In the genomic region with DNA sequence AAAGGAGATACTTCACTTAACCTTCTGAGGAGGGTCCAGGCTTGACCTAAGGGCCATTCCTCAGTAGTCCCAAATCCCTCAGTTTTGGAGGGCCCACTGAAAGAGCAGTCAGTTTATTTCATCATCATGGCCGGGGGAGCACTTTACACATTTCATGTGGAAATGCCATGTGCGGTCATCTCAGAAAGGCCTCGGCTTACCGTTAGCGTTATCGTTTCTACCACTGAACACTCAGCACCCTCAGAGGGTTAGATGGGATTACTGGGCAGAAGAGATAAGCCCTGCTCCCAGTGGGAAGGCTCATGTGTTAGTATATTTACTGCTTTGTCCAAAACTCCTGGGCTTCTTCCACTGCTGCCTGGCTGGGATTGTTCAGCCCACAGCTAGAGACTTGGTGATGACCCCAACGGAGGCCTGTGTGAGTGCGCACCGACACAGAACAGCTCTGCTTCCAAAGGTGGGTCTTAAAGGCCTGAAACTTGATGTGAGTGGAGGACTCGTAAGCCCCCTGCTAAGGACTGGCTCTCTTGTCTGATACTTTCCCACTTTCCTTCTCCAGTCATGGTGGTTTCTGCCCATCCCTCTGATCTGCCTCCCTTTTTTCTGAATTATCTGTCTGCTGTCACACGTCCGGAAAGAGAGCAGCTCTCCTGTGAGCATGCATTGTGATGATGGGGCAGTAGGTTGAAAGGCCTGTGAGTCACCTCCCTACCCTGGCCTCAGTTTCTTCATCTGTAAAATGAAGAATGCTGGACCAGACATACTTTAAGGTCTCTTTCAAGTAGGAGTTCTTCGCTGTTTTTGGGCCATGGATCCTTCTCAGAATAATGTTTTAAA, we compare ENCODE assay signal across 1 cellular context.
TF ChIP-seq lines count a peak whose summit lies in the region.

No MANE protein-coding gene starts in this region.

TF ChIP-seq in K562, 482 proteins besides CTCF, POLR2A, EP300 and RAD21 (continued from another document and continues in another):
- TF ChIP-seq MTA3 (IDR thresholded peaks at IDR 0.05; ENCODE audit: borderline replicate concordance) (peak; percentile 94), LCOR (CRISPR knock-in tag; IDR thresholded peaks at IDR 0.05) (peak; percentile 39; the same call in 1 of the 2 replicates), MXI1 (IDR thresholded peaks at IDR 0.05; ENCODE audit: low read depth, low read length) (peak; percentile 36; the same call in 1 of the 2 replicates), CBFB (CRISPR knock-in tag; IDR thresholded peaks at IDR 0.05) (0 out of 2 replicates have a peak, but pooled peaks have one; percentile 38), KDM4B (IDR thresholded peaks at IDR 0.05; ENCODE audit: borderline replicate concordance in 2 of 2, low read depth in 1 of 2) (0 out of 4 replicates have a peak, but pooled peaks of 1 of the 2 experiments have one; percentile 21), ZFP1 (CRISPR knock-in tag; IDR thresholded peaks at IDR 0.05) (no peak), CCNT2 (IDR thresholded peaks at IDR 0.05; ENCODE audit: borderline replicate concordance, extremely low read depth, insufficient read length, low read depth, low read length) (peak; percentile 95), ETV5 (CRISPR knock-in tag; IDR thresholded peaks at IDR 0.05; ENCODE audit: low read depth) (peak; percentile 86), HNRNPL (IDR thresholded peaks at IDR 0.05; ENCODE audit: low read depth, low read length) (0 out of 2 replicates have a peak, but pooled peaks have one; percentile 29), BCOR (IDR thresholded peaks at IDR 0.05) (peak; percentile 41), YBX1 (IDR thresholded peaks at IDR 0.05) (no peak), MTA1 (IDR thresholded peaks at IDR 0.05; ENCODE audit: borderline replicate concordance) (peak; percentile 79), TGIF2 (CRISPR knock-in tag; IDR thresholded peaks at IDR 0.05) (no peak), SMARCA4 (IDR thresholded peaks at IDR 0.05) (peak; percentile 98), NCOR1 (IDR thresholded peaks at IDR 0.05) (peak; percentile 96), NFRKB (IDR thresholded peaks at IDR 0.05; ENCODE audit: low read depth) (peak; percentile 39; the same call in 1 of the 2 replicates), STAT5A (IDR thresholded peaks at IDR 0.05; ENCODE audit: borderline replicate concordance, low read length) (peak; percentile 90), ZBTB17 (CRISPR knock-in tag; IDR thresholded peaks at IDR 0.05) (0 out of 2 replicates have a peak, but pooled peaks have one; percentile 29), ZNF23 (CRISPR knock-in tag; IDR thresholded peaks at IDR 0.05) (no peak), MEIS2 (IDR thresholded peaks at IDR 0.05; ENCODE audit: partially characterized antibody) (peak; percentile 82), MAFF (IDR thresholded peaks at IDR 0.05; ENCODE audit: low read length) (no peak; the same call in 1 of the 2 replicates), HIVEP1 (CRISPR knock-in tag; IDR thresholded peaks at IDR 0.05) (0 out of 2 replicates have a peak, but pooled peaks have one; percentile 30), NCOA2 (IDR thresholded peaks at IDR 0.05; ENCODE audit: partially characterized antibody in 2 of 2) (peak in 1 of 2 experiments; percentile 58)
- TF ChIP-seq, protein P1, sequence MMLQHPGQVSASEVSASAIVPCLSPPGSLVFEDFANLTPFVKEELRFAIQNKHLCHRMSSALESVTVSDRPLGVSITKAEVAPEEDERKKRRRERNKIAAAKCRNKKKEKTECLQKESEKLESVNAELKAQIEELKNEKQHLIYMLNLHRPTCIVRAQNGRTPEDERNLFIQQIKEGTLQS (IDR thresholded peaks at IDR 0.05) = peak; percentile 97
- TF ChIP-seq, protein P1 (CRISPR knock-in tag; conservative IDR thresholded peaks at IDR 0.05) = no peak
- TF ChIP-seq, protein P2, sequence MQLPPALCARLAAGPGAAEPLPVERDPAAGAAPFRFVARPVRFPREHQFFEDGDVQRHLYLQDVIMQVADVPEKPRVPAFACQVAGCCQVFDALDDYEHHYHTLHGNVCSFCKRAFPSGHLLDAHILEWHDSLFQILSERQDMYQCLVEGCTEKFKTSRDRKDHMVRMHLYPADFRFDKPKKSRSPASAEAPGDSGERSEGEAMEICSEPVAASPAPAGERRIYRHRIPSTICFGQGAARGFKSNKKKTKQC (CRISPR knock-in tag; IDR thresholded peaks at IDR 0.05) = 0 out of 2 replicates have a peak, but pooled peaks have one; percentile 22
- TF ChIP-seq, protein P3, sequence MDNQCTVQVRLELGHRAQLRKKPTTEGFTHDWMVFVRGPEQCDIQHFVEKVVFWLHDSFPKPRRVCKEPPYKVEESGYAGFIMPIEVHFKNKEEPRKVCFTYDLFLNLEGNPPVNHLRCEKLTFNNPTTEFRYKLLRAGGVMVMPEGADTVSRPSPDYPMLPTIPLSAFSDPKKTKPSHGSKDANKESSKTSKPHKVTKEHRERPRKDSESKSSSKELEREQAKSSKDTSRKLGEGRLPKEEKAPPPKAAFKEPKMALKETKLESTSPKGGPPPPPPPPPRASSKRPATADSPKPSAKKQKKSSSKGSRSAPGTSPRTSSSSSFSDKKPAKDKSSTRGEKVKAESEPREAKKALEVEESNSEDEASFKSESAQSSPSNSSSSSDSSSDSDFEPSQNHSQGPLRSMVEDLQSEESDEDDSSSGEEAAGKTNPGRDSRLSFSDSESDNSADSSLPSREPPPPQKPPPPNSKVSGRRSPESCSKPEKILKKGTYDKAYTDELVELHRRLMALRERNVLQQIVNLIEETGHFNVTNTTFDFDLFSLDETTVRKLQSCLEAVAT (IDR thresholded peaks at IDR 0.05) = peak in 1 of 2 experiments; percentile 39; a peak in 1 of 4 replicates
- TF ChIP-seq, protein P4, sequence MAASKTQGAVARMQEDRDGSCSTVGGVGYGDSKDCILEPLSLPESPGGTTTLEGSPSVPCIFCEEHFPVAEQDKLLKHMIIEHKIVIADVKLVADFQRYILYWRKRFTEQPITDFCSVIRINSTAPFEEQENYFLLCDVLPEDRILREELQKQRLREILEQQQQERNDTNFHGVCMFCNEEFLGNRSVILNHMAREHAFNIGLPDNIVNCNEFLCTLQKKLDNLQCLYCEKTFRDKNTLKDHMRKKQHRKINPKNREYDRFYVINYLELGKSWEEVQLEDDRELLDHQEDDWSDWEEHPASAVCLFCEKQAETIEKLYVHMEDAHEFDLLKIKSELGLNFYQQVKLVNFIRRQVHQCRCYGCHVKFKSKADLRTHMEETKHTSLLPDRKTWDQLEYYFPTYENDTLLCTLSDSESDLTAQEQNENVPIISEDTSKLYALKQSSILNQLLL (CRISPR knock-in tag; IDR thresholded peaks at IDR 0.05; ENCODE audit: borderline replicate concordance) = no peak
- TF ChIP-seq, protein P5, sequence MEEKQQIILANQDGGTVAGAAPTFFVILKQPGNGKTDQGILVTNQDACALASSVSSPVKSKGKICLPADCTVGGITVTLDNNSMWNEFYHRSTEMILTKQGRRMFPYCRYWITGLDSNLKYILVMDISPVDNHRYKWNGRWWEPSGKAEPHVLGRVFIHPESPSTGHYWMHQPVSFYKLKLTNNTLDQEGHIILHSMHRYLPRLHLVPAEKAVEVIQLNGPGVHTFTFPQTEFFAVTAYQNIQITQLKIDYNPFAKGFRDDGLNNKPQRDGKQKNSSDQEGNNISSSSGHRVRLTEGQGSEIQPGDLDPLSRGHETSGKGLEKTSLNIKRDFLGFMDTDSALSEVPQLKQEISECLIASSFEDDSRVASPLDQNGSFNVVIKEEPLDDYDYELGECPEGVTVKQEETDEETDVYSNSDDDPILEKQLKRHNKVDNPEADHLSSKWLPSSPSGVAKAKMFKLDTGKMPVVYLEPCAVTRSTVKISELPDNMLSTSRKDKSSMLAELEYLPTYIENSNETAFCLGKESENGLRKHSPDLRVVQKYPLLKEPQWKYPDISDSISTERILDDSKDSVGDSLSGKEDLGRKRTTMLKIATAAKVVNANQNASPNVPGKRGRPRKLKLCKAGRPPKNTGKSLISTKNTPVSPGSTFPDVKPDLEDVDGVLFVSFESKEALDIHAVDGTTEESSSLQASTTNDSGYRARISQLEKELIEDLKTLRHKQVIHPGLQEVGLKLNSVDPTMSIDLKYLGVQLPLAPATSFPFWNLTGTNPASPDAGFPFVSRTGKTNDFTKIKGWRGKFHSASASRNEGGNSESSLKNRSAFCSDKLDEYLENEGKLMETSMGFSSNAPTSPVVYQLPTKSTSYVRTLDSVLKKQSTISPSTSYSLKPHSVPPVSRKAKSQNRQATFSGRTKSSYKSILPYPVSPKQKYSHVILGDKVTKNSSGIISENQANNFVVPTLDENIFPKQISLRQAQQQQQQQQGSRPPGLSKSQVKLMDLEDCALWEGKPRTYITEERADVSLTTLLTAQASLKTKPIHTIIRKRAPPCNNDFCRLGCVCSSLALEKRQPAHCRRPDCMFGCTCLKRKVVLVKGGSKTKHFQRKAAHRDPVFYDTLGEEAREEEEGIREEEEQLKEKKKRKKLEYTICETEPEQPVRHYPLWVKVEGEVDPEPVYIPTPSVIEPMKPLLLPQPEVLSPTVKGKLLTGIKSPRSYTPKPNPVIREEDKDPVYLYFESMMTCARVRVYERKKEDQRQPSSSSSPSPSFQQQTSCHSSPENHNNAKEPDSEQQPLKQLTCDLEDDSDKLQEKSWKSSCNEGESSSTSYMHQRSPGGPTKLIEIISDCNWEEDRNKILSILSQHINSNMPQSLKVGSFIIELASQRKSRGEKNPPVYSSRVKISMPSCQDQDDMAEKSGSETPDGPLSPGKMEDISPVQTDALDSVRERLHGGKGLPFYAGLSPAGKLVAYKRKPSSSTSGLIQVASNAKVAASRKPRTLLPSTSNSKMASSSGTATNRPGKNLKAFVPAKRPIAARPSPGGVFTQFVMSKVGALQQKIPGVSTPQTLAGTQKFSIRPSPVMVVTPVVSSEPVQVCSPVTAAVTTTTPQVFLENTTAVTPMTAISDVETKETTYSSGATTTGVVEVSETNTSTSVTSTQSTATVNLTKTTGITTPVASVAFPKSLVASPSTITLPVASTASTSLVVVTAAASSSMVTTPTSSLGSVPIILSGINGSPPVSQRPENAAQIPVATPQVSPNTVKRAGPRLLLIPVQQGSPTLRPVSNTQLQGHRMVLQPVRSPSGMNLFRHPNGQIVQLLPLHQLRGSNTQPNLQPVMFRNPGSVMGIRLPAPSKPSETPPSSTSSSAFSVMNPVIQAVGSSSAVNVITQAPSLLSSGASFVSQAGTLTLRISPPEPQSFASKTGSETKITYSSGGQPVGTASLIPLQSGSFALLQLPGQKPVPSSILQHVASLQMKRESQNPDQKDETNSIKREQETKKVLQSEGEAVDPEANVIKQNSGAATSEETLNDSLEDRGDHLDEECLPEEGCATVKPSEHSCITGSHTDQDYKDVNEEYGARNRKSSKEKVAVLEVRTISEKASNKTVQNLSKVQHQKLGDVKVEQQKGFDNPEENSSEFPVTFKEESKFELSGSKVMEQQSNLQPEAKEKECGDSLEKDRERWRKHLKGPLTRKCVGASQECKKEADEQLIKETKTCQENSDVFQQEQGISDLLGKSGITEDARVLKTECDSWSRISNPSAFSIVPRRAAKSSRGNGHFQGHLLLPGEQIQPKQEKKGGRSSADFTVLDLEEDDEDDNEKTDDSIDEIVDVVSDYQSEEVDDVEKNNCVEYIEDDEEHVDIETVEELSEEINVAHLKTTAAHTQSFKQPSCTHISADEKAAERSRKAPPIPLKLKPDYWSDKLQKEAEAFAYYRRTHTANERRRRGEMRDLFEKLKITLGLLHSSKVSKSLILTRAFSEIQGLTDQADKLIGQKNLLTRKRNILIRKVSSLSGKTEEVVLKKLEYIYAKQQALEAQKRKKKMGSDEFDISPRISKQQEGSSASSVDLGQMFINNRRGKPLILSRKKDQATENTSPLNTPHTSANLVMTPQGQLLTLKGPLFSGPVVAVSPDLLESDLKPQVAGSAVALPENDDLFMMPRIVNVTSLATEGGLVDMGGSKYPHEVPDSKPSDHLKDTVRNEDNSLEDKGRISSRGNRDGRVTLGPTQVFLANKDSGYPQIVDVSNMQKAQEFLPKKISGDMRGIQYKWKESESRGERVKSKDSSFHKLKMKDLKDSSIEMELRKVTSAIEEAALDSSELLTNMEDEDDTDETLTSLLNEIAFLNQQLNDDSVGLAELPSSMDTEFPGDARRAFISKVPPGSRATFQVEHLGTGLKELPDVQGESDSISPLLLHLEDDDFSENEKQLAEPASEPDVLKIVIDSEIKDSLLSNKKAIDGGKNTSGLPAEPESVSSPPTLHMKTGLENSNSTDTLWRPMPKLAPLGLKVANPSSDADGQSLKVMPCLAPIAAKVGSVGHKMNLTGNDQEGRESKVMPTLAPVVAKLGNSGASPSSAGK (IDR thresholded peaks at IDR 0.05) = peak; percentile 86
- TF ChIP-seq, protein P6, sequence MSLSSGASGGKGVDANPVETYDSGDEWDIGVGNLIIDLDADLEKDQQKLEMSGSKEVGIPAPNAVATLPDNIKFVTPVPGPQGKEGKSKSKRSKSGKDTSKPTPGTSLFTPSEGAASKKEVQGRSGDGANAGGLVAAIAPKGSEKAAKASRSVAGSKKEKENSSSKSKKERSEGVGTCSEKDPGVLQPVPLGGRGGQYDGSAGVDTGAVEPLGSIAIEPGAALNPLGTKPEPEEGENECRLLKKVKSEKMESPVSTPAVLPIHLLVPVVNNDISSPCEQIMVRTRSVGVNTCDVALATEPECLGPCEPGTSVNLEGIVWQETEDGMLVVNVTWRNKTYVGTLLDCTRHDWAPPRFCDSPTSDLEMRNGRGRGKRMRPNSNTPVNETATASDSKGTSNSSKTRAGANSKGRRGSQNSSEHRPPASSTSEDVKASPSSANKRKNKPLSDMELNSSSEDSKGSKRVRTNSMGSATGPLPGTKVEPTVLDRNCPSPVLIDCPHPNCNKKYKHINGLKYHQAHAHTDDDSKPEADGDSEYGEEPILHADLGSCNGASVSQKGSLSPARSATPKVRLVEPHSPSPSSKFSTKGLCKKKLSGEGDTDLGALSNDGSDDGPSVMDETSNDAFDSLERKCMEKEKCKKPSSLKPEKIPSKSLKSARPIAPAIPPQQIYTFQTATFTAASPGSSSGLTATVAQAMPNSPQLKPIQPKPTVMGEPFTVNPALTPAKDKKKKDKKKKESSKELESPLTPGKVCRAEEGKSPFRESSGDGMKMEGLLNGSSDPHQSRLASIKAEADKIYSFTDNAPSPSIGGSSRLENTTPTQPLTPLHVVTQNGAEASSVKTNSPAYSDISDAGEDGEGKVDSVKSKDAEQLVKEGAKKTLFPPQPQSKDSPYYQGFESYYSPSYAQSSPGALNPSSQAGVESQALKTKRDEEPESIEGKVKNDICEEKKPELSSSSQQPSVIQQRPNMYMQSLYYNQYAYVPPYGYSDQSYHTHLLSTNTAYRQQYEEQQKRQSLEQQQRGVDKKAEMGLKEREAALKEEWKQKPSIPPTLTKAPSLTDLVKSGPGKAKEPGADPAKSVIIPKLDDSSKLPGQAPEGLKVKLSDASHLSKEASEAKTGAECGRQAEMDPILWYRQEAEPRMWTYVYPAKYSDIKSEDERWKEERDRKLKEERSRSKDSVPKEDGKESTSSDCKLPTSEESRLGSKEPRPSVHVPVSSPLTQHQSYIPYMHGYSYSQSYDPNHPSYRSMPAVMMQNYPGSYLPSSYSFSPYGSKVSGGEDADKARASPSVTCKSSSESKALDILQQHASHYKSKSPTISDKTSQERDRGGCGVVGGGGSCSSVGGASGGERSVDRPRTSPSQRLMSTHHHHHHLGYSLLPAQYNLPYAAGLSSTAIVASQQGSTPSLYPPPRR (CRISPR knock-in tag; IDR thresholded peaks at IDR 0.05; ENCODE audit: borderline replicate concordance) = no peak
